Comparison of ENCODE assay signal across 22 cellular contexts in the genomic region with DNA sequence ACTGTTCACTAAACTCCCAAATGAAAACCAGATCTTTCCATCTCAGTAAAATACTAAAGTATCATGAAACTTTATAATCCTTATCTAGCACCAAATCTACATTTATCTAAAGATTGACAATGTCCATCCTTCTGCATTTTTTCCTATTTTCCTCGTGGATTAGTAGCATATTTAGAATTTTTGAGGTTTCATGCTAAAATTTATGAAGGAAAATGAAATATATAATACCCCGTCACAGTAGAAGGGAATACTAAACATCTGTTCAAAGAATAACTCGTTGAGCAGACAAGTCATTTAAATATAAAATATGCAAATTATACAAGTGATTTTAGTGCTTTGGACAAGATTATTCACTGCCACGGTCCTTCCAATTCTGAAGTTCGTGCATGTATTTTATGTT.
DNase-seq lines count a peak whose midpoint lies in the region; ATAC-seq and TF ChIP-seq lines count a peak whose summit lies in the region.
"Had no signal": no experiment of that assay in that cellular context is flagged by ENCODE, and none has a peak within 500 bp of the region (broad histone marks: within the 10 kb centered on the region; RNA-seq: fewer than 3 reads in every experiment).

No MANE protein-coding gene starts in this region.

- CTCF ChIA-PET in SK-N-SH (lab: Yijun Ruan, JAX) = interaction anchor here (1.4 kb wide), 1 partner anchor 23 kb away, joined by 8 read pairs; no protein-coding TSS in a partner anchor

- DNase-seq in GM23248 = no peak
- no peak for DNase-seq in SK-N-SH
- DNase-seq in chondrocyte (ENCODE audit: low spot score) = no peak
- no peak for DNase-seq in stimulated activated naive CD4-positive, alpha-beta T cell treated with Interleukin-2 at 50 U/mL for 16 hours (lab: John Stamatoyannopoulos, UW)
- DNase-seq in CD1c-positive myeloid dendritic cell (ENCODE audit: extremely low spot score) = no peak
- DNase-seq in medulla oblongata (ENCODE audit: extremely low spot score) = no peak
- DNase-seq: 8988T; ACHN; AML-193; BE2C; Calu3; CD4-positive, alpha-beta memory T cell; COR-L47; DMS53; DMS79 treated with DMSO at 0.1 percent for 48 hours; GOT3; HFFc6 had no signal

- H3K4me1 Mint-ChIP-seq in chondrocyte (ENCODE audit: low read depth) = peaks cover 13% of the 10 kb centered on the region
- H3K4me1 Mint-ChIP-seq: CD14-positive monocyte; CD4-positive, alpha-beta memory T cell had no signal

- no peaks in the 10 kb centered on the region for H3K27me3 ChIP-seq in GM23248 (replicated peaks; ENCODE audit: insufficient read depth)
- no peaks in the 10 kb centered on the region for H3K27me3 ChIP-seq in SK-N-SH (ENCODE audit: insufficient read depth)
- H3K27me3 ChIP-seq: BE2C; BLaER1 treated with 17β-estradiol and CSF1 and Interleukin-3, amounts not matched to agents 10 nM and 100 nM had no signal

- no peak for ATAC-seq in GM18907 (IDR thresholded peaks at IDR 0.05; ENCODE audit: unreplicated experiment)
- ATAC-seq: A549 had no signal

- H3K9me3 ChIP-seq in GM23248 (ENCODE audit: low read depth) (no peaks in the 10 kb centered on the region), SK-N-SH (no peaks in the 10 kb centered on the region)
- H3K9me3 ChIP-seq: A549; BE2C; BLaER1 treated with 17β-estradiol and CSF1 and Interleukin-3, amounts not matched to agents 10 nM and 100 nM; HAP-1 had no signal

- no peaks in the 10 kb centered on the region for H3K36me3 ChIP-seq in GM23248 (ENCODE audit: low read depth)
- H3K36me3 ChIP-seq in SK-N-SH (replicated peaks in 1 of 2; ENCODE audit: control insufficient read depth in 1 of 2, insufficient read depth in 2 of 2, low read length in 1 of 2) = no peaks in the 10 kb centered on the region
- H3K36me3 ChIP-seq: BE2C; BLaER1 treated with 17β-estradiol and CSF1 and Interleukin-3, amounts not matched to agents 10 nM and 100 nM; HAP-1 had no signal

- WGBS in GM23248 (ENCODE audit: low coverage in 1 of 2, low lambda C conversion rate in 2 of 2, missing lambda C conversion rate in 2 of 2), 2 experiments = 27 to 29% methylated on average over 5 of the region's 5 CpGs
- WGBS in SK-N-SH (ENCODE audit: low lambda C conversion rate) = 65% methylated on average over 5 of the region's 5 CpGs

- POLR2A ChIA-PET in SK-N-SH (lab: Yijun Ruan, JAX) = no interaction called here

- no peaks in the 10 kb centered on the region for H3K79me2 ChIP-seq in GM23248 (ENCODE audit: insufficient read depth)
- 0 out of 2 replicates have a peak, but pooled peaks cover 3% of the 10 kb centered on the region for H3K79me2 ChIP-seq in SK-N-SH (ENCODE audit: insufficient read depth)

- H3K27ac ChIP-seq in GM23248 (no peak overlapping the region), SK-N-SH (ENCODE audit: low read depth in 2 of 2, low read length in 1 of 2) (peak overlapping the region in 1 of 2 experiments; percentile 39; a peak in 2 of 4 replicates)
- H3K27ac ChIP-seq: A549; BLaER1 treated with 17β-estradiol and CSF1 and Interleukin-3, amounts not matched to agents 10 nM and 100 nM had no signal

- peak overlapping the region; percentile 13; the same call in 1 of the 2 replicates for H2AFZ ChIP-seq in GM23248
- H2AFZ ChIP-seq in SK-N-SH (ENCODE audit: low read depth) = no peak overlapping the region

- H3K9ac ChIP-seq in GM23248 (no peak overlapping the region), SK-N-SH (no peak overlapping the region)
- H3K9ac ChIP-seq: BLaER1 treated with 17β-estradiol and CSF1 and Interleukin-3, amounts not matched to agents 10 nM and 100 nM had no signal

- H3K36me3 Mint-ChIP-seq in chondrocyte (ENCODE audit: low read depth) = no peaks in the 10 kb centered on the region
- H3K36me3 Mint-ChIP-seq: CD14-positive monocyte; CD4-positive, alpha-beta memory T cell had no signal

- H3K27ac Mint-ChIP-seq in chondrocyte (ENCODE audit: unreplicated experiment) = peak overlapping the region; percentile 13
- H3K27ac Mint-ChIP-seq: CD14-positive monocyte; CD4-positive, alpha-beta memory T cell; HFFc6 had no signal

- H3K4me1 ChIP-seq in GM23248 (ENCODE audit: insufficient read depth) = no peaks in the 10 kb centered on the region
- peaks cover 0 to 2% of the 10 kb centered on the region in 2 experiments; a peak in 2 of 4 replicates for H3K4me1 ChIP-seq in SK-N-SH (ENCODE audit: control insufficient read depth in 1 of 2, insufficient read depth in 2 of 2, low read depth in 1 of 2, low read length in 1 of 2)
- H3K4me1 ChIP-seq: BLaER1 treated with 17β-estradiol and CSF1 and Interleukin-3, amounts not matched to agents 10 nM and 100 nM; HAP-1 had no signal

- no peak overlapping the region for H3K4me2 ChIP-seq in GM23248 (ENCODE audit: unreplicated experiment)
- H3K4me2 ChIP-seq in SK-N-SH = no peak overlapping the region
- H3K4me2 ChIP-seq: A549; BLaER1 treated with 17β-estradiol and CSF1 and Interleukin-3, amounts not matched to agents 10 nM and 100 nM had no signal

- H3K4me3 Mint-ChIP-seq in chondrocyte (ENCODE audit: unreplicated experiment) = no peak overlapping the region
- H3K4me3 Mint-ChIP-seq: CD14-positive monocyte; CD4-positive, alpha-beta memory T cell; HFFc6 had no signal

- TF ChIP-seq CTCF in SK-N-SH (IDR thresholded peaks at IDR 0.05) = no peak
- TF ChIP-seq CTCF in chondrocyte (IDR thresholded peaks at IDR 0.05) = no peak

- no peak for TF ChIP-seq EP300 in SK-N-SH (IDR thresholded peaks at IDR 0.05; ENCODE audit: borderline replicate concordance in 1 of 2, low read depth in 1 of 2, low read length in 1 of 2)

- H4K20me1 ChIP-seq in GM23248 (ENCODE audit: insufficient read depth) = no peaks in the 10 kb centered on the region
- H4K20me1 ChIP-seq in SK-N-SH (ENCODE audit: insufficient read depth) = no peaks in the 10 kb centered on the region
- H4K20me1 ChIP-seq: BLaER1 treated with 17β-estradiol and CSF1 and Interleukin-3, amounts not matched to agents 10 nM and 100 nM had no signal

- H3F3A ChIP-seq in GM23248 (ENCODE audit: insufficient read depth) = no peaks in the 10 kb centered on the region
- H3F3A ChIP-seq in SK-N-SH (replicated peaks; ENCODE audit: insufficient read depth) = no peaks in the 10 kb centered on the region

- H3K9me3 Mint-ChIP-seq in chondrocyte (ENCODE audit: low read depth) = no peaks in the 10 kb centered on the region
- H3K9me3 Mint-ChIP-seq: CD14-positive monocyte; CD4-positive, alpha-beta memory T cell; HFFc6 had no signal

- H3K4me3 ChIP-seq in GM23248 (no peak overlapping the region), SK-N-SH (ENCODE audit: low read depth in 2 of 2, low read length in 1 of 2) (no peak overlapping the region)
- H3K4me3 ChIP-seq: A549; BLaER1 treated with 17β-estradiol and CSF1 and Interleukin-3, amounts not matched to agents 10 nM and 100 nM; HAP-1 had no signal

- H3K27me3 Mint-ChIP-seq in chondrocyte (ENCODE audit: low read depth) = no peaks in the 10 kb centered on the region
- H3K27me3 Mint-ChIP-seq: CD4-positive, alpha-beta memory T cell had no signal

- in situ Hi-C loops in GM23248 (cut with MboI) = no loop called here

- TF ChIP-seq RAD21 in SK-N-SH (IDR thresholded peaks at IDR 0.05; ENCODE audit: low read length) = no peak

- H3K9me2 ChIP-seq in GM23248 (ENCODE audit: insufficient read depth) (no peaks in the 10 kb centered on the region), SK-N-SH (no peaks in the 10 kb centered on the region)

TF ChIP-seq in SK-N-SH, 30 proteins besides CTCF, POLR2A, EP300 and RAD21:
- TF ChIP-seq TCF12 (IDR thresholded peaks at IDR 0.05) (peak; percentile 38), RXRA (IDR thresholded peaks at IDR 0.05; ENCODE audit: borderline replicate concordance, low read depth) (no peak)
